23 cellular contexts compared by ENCODE assay signal in genomic region chr2:148555622-148556294, GRCh38.
"Had no signal": no experiment of that assay in that cellular context is flagged by ENCODE, and none has a peak within 500 bp of the region (broad histone marks: within the 10 kb centered on the region; RNA-seq: fewer than 3 reads in every experiment).

No MANE protein-coding gene starts in this region.

- DNase-seq: Karpas-422, KG1, MG63, NCI-H1092 treated with DMSO at 0.1 percent for 48 hours, NCI-H1436, NCI-H187, NCI-H2029, NCI-H2081 treated with DMSO at 0.1 percent for 48 hours, NCI-H2171, NCI-H226, NCI-H446, NCI-H510A, NCI-H524 treated with DMSO at 0.1 percent for 48 hours, NCI-H69, NCI-H774, SHP77, SK-N-SH, SW 1271, T-cell had no signal

- H3K36me3 ChIP-seq: MG63 had no signal

- H3K9ac ChIP-seq: SK-N-SH had no signal

- H3K27me3 ChIP-seq: MG63 had no signal

- ATAC-seq: Panc1, T-cell had no signal

- H3K27ac ChIP-seq: HL-60, RWPE1 had no signal

- H3K9me3 ChIP-seq: MG63, SK-N-SH had no signal

- H3K4me3 ChIP-seq: MG63 had no signal

- H3K4me2 ChIP-seq: SK-N-SH had no signal

- FAIRE-seq: HTR-8/SVneo had no signal
